Comparison of ENCODE assay signal across 16 cellular contexts in the genomic region with DNA sequence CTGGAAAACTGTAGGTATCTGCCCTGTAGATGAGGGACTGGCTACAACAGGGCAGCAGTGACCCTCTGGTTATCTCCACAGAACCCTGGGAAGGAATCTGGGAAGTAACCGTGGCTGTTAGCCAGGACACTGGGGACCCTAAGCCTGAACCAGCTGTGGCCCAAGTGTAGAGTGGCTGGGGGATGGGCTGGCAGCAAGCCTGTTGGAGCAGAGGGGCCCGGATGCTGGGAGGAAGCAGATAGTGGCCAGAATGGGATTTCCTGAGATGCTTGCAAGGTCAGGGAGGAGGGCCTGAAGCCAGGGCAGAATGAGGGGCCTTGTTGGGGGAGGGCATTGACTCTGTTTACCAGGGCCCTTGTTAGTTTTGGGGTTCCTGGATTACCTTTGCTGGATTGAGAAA.
"Had no signal": no experiment of that assay in that cellular context is flagged by ENCODE, and none has a peak within 500 bp of the region (broad histone marks: within the 10 kb centered on the region; RNA-seq: fewer than 3 reads in every experiment).

No MANE protein-coding gene starts in this region.

- FAIRE-seq: small intestine had no signal

- H3K27ac ChIP-seq: colonic mucosa, right atrium auricular region, stomach, thoracic aorta, transverse colon had no signal

- DNase-seq: colonic mucosa; effector memory CD8-positive, alpha-beta T cell; erythroblast; foreskin melanocyte; immature natural killer cell; mucosa of descending colon; natural killer cell; posterior cingulate gyrus; small intestine; stimulated activated CD4-positive, alpha-beta T cell treated with anti-CD3 and anti-CD28 coated beads, Interleukin-12 subunit alpha, Interleukin-12 subunit beta, amount 100 ng/mL, for 4 hours; stimulated activated naive CD4-positive, alpha-beta T cell; stomach; substantia nigra; transverse colon had no signal

- ATAC-seq: effector memory CD8-positive, alpha-beta T cell; mucosa of descending colon; natural killer cell had no signal

- H3K27me3 ChIP-seq: colonic mucosa, right atrium auricular region, stomach, transverse colon had no signal

- H3K4me1 ChIP-seq: colonic mucosa, stomach, transverse colon had no signal

- H3K36me3 ChIP-seq: colonic mucosa, right atrium auricular region, stomach, thoracic aorta, transverse colon had no signal

- H3K9me3 ChIP-seq: colonic mucosa, mucosa of descending colon, thoracic aorta, transverse colon had no signal

- H3K4me3 ChIP-seq: colonic mucosa, mucosa of descending colon, right atrium auricular region, stomach, thoracic aorta, transverse colon had no signal
